In genomic region chr17:73365934-73366623, GRCh38 we compare ENCODE assay signal across 1 cellular context.
TF ChIP-seq lines count a peak whose summit lies in the region.

No MANE protein-coding gene starts in this region.

TF ChIP-seq in IMR-90, 13 proteins besides CTCF, POLR2A, EP300 and RAD21:
- TF ChIP-seq RFX5 (IDR thresholded peaks at IDR 0.05; ENCODE audit: low read depth, low read length) (no peak), MAFK (IDR thresholded peaks at IDR 0.05; ENCODE audit: low read depth, low read length) (no peak), BHLHE40 (IDR thresholded peaks at IDR 0.05; ENCODE audit: low read depth, low read length) (no peak), NFE2L2 (IDR thresholded peaks at IDR 0.05; ENCODE audit: low read depth, low read length) (no peak), SMC3 (IDR thresholded peaks at IDR 0.05; ENCODE audit: low read depth, low read length) (no peak), USF2 (IDR thresholded peaks at IDR 0.05; ENCODE audit: low read depth, low read length) (no peak), FOS (IDR thresholded peaks at IDR 0.05; ENCODE audit: low read depth, low read length) (no peak), MXI1 (IDR thresholded peaks at IDR 0.05; ENCODE audit: borderline replicate concordance, low read depth, low read length) (no peak), CEBPB (IDR thresholded peaks at IDR 0.05; ENCODE audit: low read depth, low read length) (no peak), ELK1 (IDR thresholded peaks at IDR 0.05; ENCODE audit: borderline replicate concordance, low read depth, low read length) (no peak)
